8 cellular contexts compared by ENCODE assay signal in genomic region chr7:64902461-64902805, GRCh38. TPM values are rescaled to one million over a fixed set of nuclear protein-coding genes. Genes with fewer than 3 reads are reported as not detected.
DNase-seq lines count a peak whose midpoint lies in the region; ATAC-seq and TF ChIP-seq lines count a peak whose summit lies in the region.
"Not testable (repeated sequence)": the region's sequence is repeated elsewhere in the genome, so short reads cannot be mapped to it uniquely, and the experiment has no call there.

No MANE protein-coding gene starts in this region.

- not testable (repeated sequence) for H3K9me3 Mint-ChIP-seq in activated T-cell treated with anti-CD3 and anti-CD28 coated beads, Interleukin-2, amount 50 U/mL, for 72 hours; natural killer cell treated with Interleukin-12 subunit alpha and Interleukin-12 subunit beta and Interleukin-15 and Interleukin-18, amount 100 ng/mL, for 72 hours; stimulated activated effector memory CD8-positive, alpha-beta T cell treated with anti-CD3 and anti-CD28 coated beads, Interleukin-12 subunit alpha, Interleukin-12 subunit beta, amount 100 ng/mL, for 72 hours

- not testable (repeated sequence) for H4K20me1 ChIP-seq in HCT116 (ENCODE audit: insufficient read depth); hepatocyte (ENCODE audit: insufficient read depth, poor library complexity, severe bottlenecking)

- peaks cover 3 to 14% of the 10 kb centered on the region in 2 experiments; a peak in 3 of 4 replicates for H3K4me1 ChIP-seq in HCT116 (ENCODE audit: control insufficient read depth in 1 of 2, insufficient read depth in 2 of 2, low read length in 2 of 2)
- not testable (repeated sequence) for H3K4me1 ChIP-seq in hepatocyte (ENCODE audit: insufficient read depth)

- peak overlapping the region; percentile 70 to 97 for H3K4me3 Mint-ChIP-seq in activated T-cell treated with anti-CD3 and anti-CD28 coated beads, Interleukin-2, amount 50 U/mL, for 72 hours
- H3K4me3 Mint-ChIP-seq in natural killer cell treated with Interleukin-12 subunit alpha and Interleukin-12 subunit beta and Interleukin-15 and Interleukin-18, amount 100 ng/mL, for 72 hours: peak overlapping the region; percentile 96
- H3K4me3 Mint-ChIP-seq in stimulated activated effector memory CD8-positive, alpha-beta T cell treated with anti-CD3 and anti-CD28 coated beads, Interleukin-12 subunit alpha, Interleukin-12 subunit beta, amount 100 ng/mL, for 72 hours: peak overlapping the region; percentile 92

- H3K4me3 ChIP-seq in AG04449 (ENCODE audit: low read depth, low read length): peak overlapping the region; percentile 81
- peak overlapping the region in 1 of 2 experiments; percentile 72; a peak in 3 of 4 replicates for H3K4me3 ChIP-seq in HCT116 (replicated peaks in 1 of 2; ENCODE audit: low read depth in 1 of 2, low read length in 2 of 2)
- H3K4me3 ChIP-seq in dorsolateral prefrontal cortex: peak overlapping the region in 57 of 59 donors; percentile 53 to 97 (median 82)
- peak overlapping the region; percentile 8 for H3K4me3 ChIP-seq in hepatocyte

- not testable (repeated sequence) for TF ChIP-seq POLR2A in HCT116 (IDR thresholded peaks at IDR 0.05; ENCODE audit: borderline replicate concordance, extremely low read depth, insufficient read depth, insufficient read length)

- DNase-seq in AG04449 (ENCODE audit: low read depth, low spot score); HCT116 (ENCODE audit: low read depth, low spot score); RWPE1 (ENCODE audit: low spot score); activated T-cell treated with anti-CD3 and anti-CD28 coated beads, Interleukin-2, amount 50 U/mL, for 72 hours; dorsolateral prefrontal cortex; hepatocyte (ENCODE audit: low spot score); natural killer cell treated with Interleukin-12 subunit alpha and Interleukin-12 subunit beta and Interleukin-15 and Interleukin-18, amount 100 ng/mL, for 72 hours (ENCODE audit: low spot score); stimulated activated effector memory CD8-positive, alpha-beta T cell treated with anti-CD3 and anti-CD28 coated beads, Interleukin-12 subunit alpha, Interleukin-12 subunit beta, amount 100 ng/mL, for 72 hours (ENCODE audit: low spot score in 2 of 2): not testable (repeated sequence)

- H3K79me2 ChIP-seq in HCT116 (ENCODE audit: insufficient read depth, low read length): peaks cover 42% of the 10 kb centered on the region
- H3K79me2 ChIP-seq in hepatocyte: peaks cover 35% of the 10 kb centered on the region

- not testable (repeated sequence) for H3K27me3 ChIP-seq in HCT116 (ENCODE audit: insufficient read depth, low read length); dorsolateral prefrontal cortex; hepatocyte

- not testable (repeated sequence) for H3K9me2 ChIP-seq in HCT116 (ENCODE audit: insufficient read depth); hepatocyte (replicated peaks; ENCODE audit: insufficient read depth)

- H3K9ac ChIP-seq in HCT116 (ENCODE audit: low read length): not testable (repeated sequence)

- H3K27ac ChIP-seq in HCT116 (ENCODE audit: low read depth, low read length): peak overlapping the region; percentile 44; the same call in 1 of the 2 replicates
- peak overlapping the region; percentile 93 for H3K27ac ChIP-seq in RWPE1
- H3K27ac ChIP-seq in dorsolateral prefrontal cortex: peak overlapping the region in 4 of 59 donors; percentile 13 to 75 (median 70)
- not testable (repeated sequence) for H3K27ac ChIP-seq in hepatocyte

- peak overlapping the region; percentile 68 for H2AFZ ChIP-seq in HCT116 (ENCODE audit: low read depth, low read length, poor library complexity, severe bottlenecking)
- H2AFZ ChIP-seq in hepatocyte: peak overlapping the region; percentile 73

- not testable (repeated sequence) for H3K27me3 Mint-ChIP-seq in activated T-cell treated with anti-CD3 and anti-CD28 coated beads, Interleukin-2, amount 50 U/mL, for 72 hours (ENCODE audit: low read depth); natural killer cell treated with Interleukin-12 subunit alpha and Interleukin-12 subunit beta and Interleukin-15 and Interleukin-18, amount 100 ng/mL, for 72 hours

- WGBS in hepatocyte (ENCODE audit: low lambda C conversion rate, missing lambda C conversion rate): 67% methylated on average over 11 of the region's 11 CpGs

- not testable (repeated sequence) for H3K36me3 Mint-ChIP-seq in activated T-cell treated with anti-CD3 and anti-CD28 coated beads, Interleukin-2, amount 50 U/mL, for 72 hours (ENCODE audit: insufficient read depth in 2 of 2); natural killer cell treated with Interleukin-12 subunit alpha and Interleukin-12 subunit beta and Interleukin-15 and Interleukin-18, amount 100 ng/mL, for 72 hours; stimulated activated effector memory CD8-positive, alpha-beta T cell treated with anti-CD3 and anti-CD28 coated beads, Interleukin-12 subunit alpha, Interleukin-12 subunit beta, amount 100 ng/mL, for 72 hours

- RAD21 ChIA-PET in HCT116 (lab: Charles Lee; ENCODE audit: low non-redundant PET in 1 of 2, low total read pairs in 2 of 2, uncharacterized antibody in 2 of 2, unreplicated experiment in 2 of 2): not testable (repeated sequence)

- not testable (repeated sequence) for TF ChIP-seq CTCF in AG04449 (IDR thresholded peaks at IDR 0.05; ENCODE audit: insufficient read depth, low read length, missing control alignments); HCT116 (IDR thresholded peaks at IDR 0.05 in 2 of 3, conservative IDR thresholded peaks at IDR 0.05 in 1 of 3; ENCODE audit: borderline replicate concordance in 1 of 3, insufficient read depth in 1 of 3, low read depth in 2 of 3, low read length in 2 of 3); RWPE1 (conservative IDR thresholded peaks at IDR 0.05; ENCODE audit: low read depth); dorsolateral prefrontal cortex (IDR thresholded peaks at IDR 0.05 in 54 of 56, conservative IDR thresholded peaks at IDR 0.05 in 2 of 56; ENCODE audit: low read depth in 1 of 56, partially characterized antibody in 56 of 56); hepatocyte (IDR thresholded peaks at IDR 0.05; ENCODE audit: poor library complexity)

- H3K4me2 ChIP-seq in HCT116 (ENCODE audit: low read length) (peak overlapping the region; percentile 86), hepatocyte (peak overlapping the region; percentile 95)

- intact Hi-C loops in HCT116 (cut with micrococcal nuclease): loop anchor here (2.0 kb wide), 1 partner anchor 236 kb away; the partner anchor contains the start of gene ZNF107
- intact Hi-C loops in dorsolateral prefrontal cortex (cut with DNase I): not testable (repeated sequence)

- CTCF ChIA-PET in AG04449 (lab: Yijun Ruan, JAX); HCT116 (lab: Charles Lee); RWPE1 (lab: Yijun Ruan, JAX): not testable (repeated sequence)

- not testable (repeated sequence) for TF ChIP-seq RAD21 in HCT116 (IDR thresholded peaks at IDR 0.05; ENCODE audit: low read depth)

- H3K27ac Mint-ChIP-seq in activated T-cell treated with anti-CD3 and anti-CD28 coated beads, Interleukin-2, amount 50 U/mL, for 72 hours: peak overlapping the region; percentile 75
- peak overlapping the region; percentile 82 to 94 for H3K27ac Mint-ChIP-seq in natural killer cell treated with Interleukin-12 subunit alpha and Interleukin-12 subunit beta and Interleukin-15 and Interleukin-18, amount 100 ng/mL, for 72 hours
- H3K27ac Mint-ChIP-seq in stimulated activated effector memory CD8-positive, alpha-beta T cell treated with anti-CD3 and anti-CD28 coated beads, Interleukin-12 subunit alpha, Interleukin-12 subunit beta, amount 100 ng/mL, for 72 hours: peak overlapping the region; percentile 17

- BruUV-seq in HCT116 (replicated peaks; lab: Mats Ljungman, UMichigan): not testable (repeated sequence)

- peaks cover 44% of the 10 kb centered on the region for H3K4me1 Mint-ChIP-seq in activated T-cell treated with anti-CD3 and anti-CD28 coated beads, Interleukin-2, amount 50 U/mL, for 72 hours (ENCODE audit: low read depth)
- H3K4me1 Mint-ChIP-seq in natural killer cell treated with Interleukin-12 subunit alpha and Interleukin-12 subunit beta and Interleukin-15 and Interleukin-18, amount 100 ng/mL, for 72 hours (ENCODE audit: low read depth in 2 of 2): peaks cover 22 to 25% of the 10 kb centered on the region in 2 donors
- peaks cover 34% of the 10 kb centered on the region for H3K4me1 Mint-ChIP-seq in stimulated activated effector memory CD8-positive, alpha-beta T cell treated with anti-CD3 and anti-CD28 coated beads, Interleukin-12 subunit alpha, Interleukin-12 subunit beta, amount 100 ng/mL, for 72 hours

- not testable (repeated sequence) for ATAC-seq in HCT116; activated T-cell treated with anti-CD3 and anti-CD28 coated beads, Interleukin-2, amount 50 U/mL, for 72 hours (replicated peaks in 1 of 2); natural killer cell treated with Interleukin-12 subunit alpha and Interleukin-12 subunit beta and Interleukin-15 and Interleukin-18, amount 100 ng/mL, for 72 hours; stimulated activated effector memory CD8-positive, alpha-beta T cell treated with anti-CD3 and anti-CD28 coated beads, Interleukin-12 subunit alpha, Interleukin-12 subunit beta, amount 100 ng/mL, for 72 hours

- H3K9me3 ChIP-seq in HCT116 (ENCODE audit: control insufficient read depth in 1 of 2, insufficient read depth in 1 of 2, low read depth in 1 of 2, low read length in 2 of 2); hepatocyte (ENCODE audit: low read depth): not testable (repeated sequence)

- POLR2A ChIA-PET in AG04449 (lab: Yijun Ruan, JAX); HCT116 (lab: Charles Lee): not testable (repeated sequence)
- POLR2A ChIA-PET in RWPE1 (lab: Yijun Ruan, JAX; ENCODE audit: low non-redundant PET): interaction anchor here (0.6 kb wide), 2 partner anchors 56 to 1178 kb away, joined by 3 to 4 read pairs; no protein-coding TSS in a partner anchor

- not testable (repeated sequence) for H3K36me3 ChIP-seq in HCT116 (ENCODE audit: control insufficient read depth in 1 of 2, insufficient read depth in 2 of 2, low read length in 2 of 2); hepatocyte (replicated peaks; ENCODE audit: insufficient read depth, low read depth)

RNA-seq across cellular contexts. Expression of gene ZNF273, which starts 0.6 kb away (rescaled TPM):
- total RNA-seq in HCT116 (2021; ENCODE audit: unreplicated experiment) (6.6 TPM), dorsolateral prefrontal cortex (10 to 100 TPM; 15.4 to 66.1 (median 37.2) TPM), hepatocyte (4.9 and 8.4 TPM in 2 replicates)
- 1.5 and 2.2 TPM in 2 replicates for polyA plus RNA-seq in HCT116 (2012)
- total RNA-seq in activated T-cell treated with anti-CD3 and anti-CD28 coated beads, Interleukin-2, amount 50 U/mL, for 72 hours: 10 to 100 TPM; 15.0 to 19.2 TPM
- 3.2 and 4.1 TPM in 2 replicates for polyA plus RNA-seq in hepatocyte
- total RNA-seq in natural killer cell treated with Interleukin-12 subunit alpha and Interleukin-12 subunit beta and Interleukin-15 and Interleukin-18, amount 100 ng/mL, for 72 hours: 1 to 10 TPM; 5.5 to 6.3 TPM

Comparison
In these comparisons a context has a peak if more than half of its experiments do, and no peak if none do; other contexts are left out.
1. H3K27ac Mint-ChIP-seq: peak in every context shown above with its lines; median percentile 88 in natural killer cell treated with Interleukin-12 subunit alpha and Interleukin-12 subunit beta and Interleukin-15 and Interleukin-18, amount 100 ng/mL, for 72 hours; 75 in activated T-cell treated with anti-CD3 and anti-CD28 coated beads, Interleukin-2, amount 50 U/mL, for 72 hours; 17 in stimulated activated effector memory CD8-positive, alpha-beta T cell treated with anti-CD3 and anti-CD28 coated beads, Interleukin-12 subunit alpha, Interleukin-12 subunit beta, amount 100 ng/mL, for 72 hours.